Comparison of ENCODE assay signal across 21 cellular contexts in genomic region chr3:146331967-146332366, GRCh38.
"Had no signal": no experiment of that assay in that cellular context is flagged by ENCODE, and none has a peak within 500 bp of the region (broad histone marks: within the 10 kb centered on the region; RNA-seq: fewer than 3 reads in every experiment).

No MANE protein-coding gene starts in this region.

- FAIRE-seq: HTR-8/SVneo, K562 had no signal

- H3K4me3 ChIP-seq: K562 had no signal

- H3K27ac ChIP-seq: HL-60, KMS-11, RWPE1 had no signal

- DNase-seq: Kasumi-1, MM.1S, NCI-H1092 treated with DMSO at 0.1 percent for 48 hours, NCI-H1436, NCI-H187, NCI-H2029, NCI-H2081 treated with DMSO at 0.1 percent for 48 hours, NCI-H2171, NCI-H226, NCI-H446, NCI-H510A, NCI-H524 treated with DMSO at 0.1 percent for 48 hours, NCI-H69, NCI-H774, SHP77, SK-N-SH had no signal

- H3K9ac ChIP-seq: KMS-11, SK-N-SH had no signal

- H3K9me3 ChIP-seq: SK-N-SH had no signal

- H3K4me2 ChIP-seq: KMS-11, SK-N-SH had no signal
